In the genomic region with DNA sequence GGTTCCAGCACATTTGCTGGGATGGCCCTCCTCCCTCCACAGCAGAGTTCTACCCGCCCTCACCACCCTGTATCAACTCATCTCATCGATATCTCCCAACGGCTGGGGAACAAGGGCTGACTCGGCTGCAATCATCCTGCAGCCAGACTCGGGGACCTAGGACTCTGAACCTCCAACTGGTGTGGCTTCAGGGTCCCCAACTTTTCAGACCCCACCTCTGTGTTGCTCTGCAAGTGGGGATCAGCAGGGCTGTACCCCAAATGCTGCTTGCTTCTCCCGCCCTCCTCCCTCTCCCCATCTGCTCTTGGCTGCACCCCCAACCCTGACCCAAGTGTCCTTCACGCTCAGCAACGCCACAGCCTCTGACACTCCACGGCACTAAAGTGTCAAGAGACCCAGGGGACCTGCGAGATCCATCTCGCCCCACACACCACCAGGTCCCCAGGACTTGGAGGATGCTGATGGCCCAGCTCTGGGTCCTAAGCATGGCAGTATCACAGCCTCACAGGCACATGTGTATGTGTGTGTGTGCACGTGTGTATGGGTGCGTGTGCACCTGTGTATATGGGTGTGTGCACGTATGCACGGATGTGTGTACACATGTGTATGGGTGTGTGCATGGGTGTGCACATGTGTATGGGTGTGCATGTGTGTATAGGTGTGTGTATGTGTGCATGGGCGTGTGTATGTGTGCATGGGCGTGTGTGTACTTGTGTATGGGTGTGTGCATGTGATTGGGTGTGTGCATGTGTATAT, we compare ENCODE assay signal across 2 cellular contexts.
TF ChIP-seq lines count a peak whose summit lies in the region.

No MANE protein-coding gene starts in this region.

TF ChIP-seq in IMR-90, 13 proteins besides CTCF, POLR2A, EP300 and RAD21:
- TF ChIP-seq FOS (IDR thresholded peaks at IDR 0.05; ENCODE audit: low read depth, low read length) (no peak), BHLHE40 (IDR thresholded peaks at IDR 0.05; ENCODE audit: low read depth, low read length) (no peak), NFE2L2 (IDR thresholded peaks at IDR 0.05; ENCODE audit: low read depth, low read length) (no peak), RCOR1 (IDR thresholded peaks at IDR 0.05; ENCODE audit: insufficient replicate concordance, low read length) (no peak), MAZ (IDR thresholded peaks at IDR 0.05; ENCODE audit: borderline replicate concordance, low read depth, low read length) (no peak), SMC3 (IDR thresholded peaks at IDR 0.05; ENCODE audit: low read depth, low read length) (no peak), CEBPB (IDR thresholded peaks at IDR 0.05; ENCODE audit: low read depth, low read length) (no peak), MXI1 (IDR thresholded peaks at IDR 0.05; ENCODE audit: borderline replicate concordance, low read depth, low read length) (no peak), MAFK (IDR thresholded peaks at IDR 0.05; ENCODE audit: low read depth, low read length) (no peak), RFX5 (IDR thresholded peaks at IDR 0.05; ENCODE audit: low read depth, low read length) (no peak), CHD1 (IDR thresholded peaks at IDR 0.05; ENCODE audit: low read depth, low read length) (no peak)
- TF ChIP-seq, protein P1, sequence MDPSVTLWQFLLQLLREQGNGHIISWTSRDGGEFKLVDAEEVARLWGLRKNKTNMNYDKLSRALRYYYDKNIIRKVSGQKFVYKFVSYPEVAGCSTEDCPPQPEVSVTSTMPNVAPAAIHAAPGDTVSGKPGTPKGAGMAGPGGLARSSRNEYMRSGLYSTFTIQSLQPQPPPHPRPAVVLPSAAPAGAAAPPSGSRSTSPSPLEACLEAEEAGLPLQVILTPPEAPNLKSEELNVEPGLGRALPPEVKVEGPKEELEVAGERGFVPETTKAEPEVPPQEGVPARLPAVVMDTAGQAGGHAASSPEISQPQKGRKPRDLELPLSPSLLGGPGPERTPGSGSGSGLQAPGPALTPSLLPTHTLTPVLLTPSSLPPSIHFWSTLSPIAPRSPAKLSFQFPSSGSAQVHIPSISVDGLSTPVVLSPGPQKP (IDR thresholded peaks at IDR 0.05; ENCODE audit: borderline replicate concordance, low read depth, low read length): no peak
- TF ChIP-seq, protein P2, sequence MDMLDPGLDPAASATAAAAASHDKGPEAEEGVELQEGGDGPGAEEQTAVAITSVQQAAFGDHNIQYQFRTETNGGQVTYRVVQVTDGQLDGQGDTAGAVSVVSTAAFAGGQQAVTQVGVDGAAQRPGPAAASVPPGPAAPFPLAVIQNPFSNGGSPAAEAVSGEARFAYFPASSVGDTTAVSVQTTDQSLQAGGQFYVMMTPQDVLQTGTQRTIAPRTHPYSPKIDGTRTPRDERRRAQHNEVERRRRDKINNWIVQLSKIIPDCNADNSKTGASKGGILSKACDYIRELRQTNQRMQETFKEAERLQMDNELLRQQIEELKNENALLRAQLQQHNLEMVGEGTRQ (IDR thresholded peaks at IDR 0.05; ENCODE audit: low read depth, low read length): no peak
TF ChIP-seq in IMR-90: peak in this region for 0.

TF ChIP-seq in K562, 482 proteins besides CTCF, POLR2A, EP300 and RAD21:
- TF ChIP-seq, protein P3, sequence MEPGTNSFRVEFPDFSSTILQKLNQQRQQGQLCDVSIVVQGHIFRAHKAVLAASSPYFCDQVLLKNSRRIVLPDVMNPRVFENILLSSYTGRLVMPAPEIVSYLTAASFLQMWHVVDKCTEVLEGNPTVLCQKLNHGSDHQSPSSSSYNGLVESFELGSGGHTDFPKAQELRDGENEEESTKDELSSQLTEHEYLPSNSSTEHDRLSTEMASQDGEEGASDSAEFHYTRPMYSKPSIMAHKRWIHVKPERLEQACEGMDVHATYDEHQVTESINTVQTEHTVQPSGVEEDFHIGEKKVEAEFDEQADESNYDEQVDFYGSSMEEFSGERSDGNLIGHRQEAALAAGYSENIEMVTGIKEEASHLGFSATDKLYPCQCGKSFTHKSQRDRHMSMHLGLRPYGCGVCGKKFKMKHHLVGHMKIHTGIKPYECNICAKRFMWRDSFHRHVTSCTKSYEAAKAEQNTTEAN (CRISPR knock-in tag; IDR thresholded peaks at IDR 0.05): peak; percentile 95
- TF ChIP-seq, protein P4, sequence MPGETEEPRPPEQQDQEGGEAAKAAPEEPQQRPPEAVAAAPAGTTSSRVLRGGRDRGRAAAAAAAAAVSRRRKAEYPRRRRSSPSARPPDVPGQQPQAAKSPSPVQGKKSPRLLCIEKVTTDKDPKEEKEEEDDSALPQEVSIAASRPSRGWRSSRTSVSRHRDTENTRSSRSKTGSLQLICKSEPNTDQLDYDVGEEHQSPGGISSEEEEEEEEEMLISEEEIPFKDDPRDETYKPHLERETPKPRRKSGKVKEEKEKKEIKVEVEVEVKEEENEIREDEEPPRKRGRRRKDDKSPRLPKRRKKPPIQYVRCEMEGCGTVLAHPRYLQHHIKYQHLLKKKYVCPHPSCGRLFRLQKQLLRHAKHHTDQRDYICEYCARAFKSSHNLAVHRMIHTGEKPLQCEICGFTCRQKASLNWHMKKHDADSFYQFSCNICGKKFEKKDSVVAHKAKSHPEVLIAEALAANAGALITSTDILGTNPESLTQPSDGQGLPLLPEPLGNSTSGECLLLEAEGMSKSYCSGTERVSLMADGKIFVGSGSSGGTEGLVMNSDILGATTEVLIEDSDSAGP (CRISPR knock-in tag; IDR thresholded peaks at IDR 0.05): no peak
- TF ChIP-seq KDM1A (IDR thresholded peaks at IDR 0.05) (peak in 1 of 2 experiments; percentile 85; a peak in 2 of 4 replicates), TGIF2 (CRISPR knock-in tag; IDR thresholded peaks at IDR 0.05) (no peak)
